Comparison of ENCODE assay signal across 8 cellular contexts in the genomic region with DNA sequence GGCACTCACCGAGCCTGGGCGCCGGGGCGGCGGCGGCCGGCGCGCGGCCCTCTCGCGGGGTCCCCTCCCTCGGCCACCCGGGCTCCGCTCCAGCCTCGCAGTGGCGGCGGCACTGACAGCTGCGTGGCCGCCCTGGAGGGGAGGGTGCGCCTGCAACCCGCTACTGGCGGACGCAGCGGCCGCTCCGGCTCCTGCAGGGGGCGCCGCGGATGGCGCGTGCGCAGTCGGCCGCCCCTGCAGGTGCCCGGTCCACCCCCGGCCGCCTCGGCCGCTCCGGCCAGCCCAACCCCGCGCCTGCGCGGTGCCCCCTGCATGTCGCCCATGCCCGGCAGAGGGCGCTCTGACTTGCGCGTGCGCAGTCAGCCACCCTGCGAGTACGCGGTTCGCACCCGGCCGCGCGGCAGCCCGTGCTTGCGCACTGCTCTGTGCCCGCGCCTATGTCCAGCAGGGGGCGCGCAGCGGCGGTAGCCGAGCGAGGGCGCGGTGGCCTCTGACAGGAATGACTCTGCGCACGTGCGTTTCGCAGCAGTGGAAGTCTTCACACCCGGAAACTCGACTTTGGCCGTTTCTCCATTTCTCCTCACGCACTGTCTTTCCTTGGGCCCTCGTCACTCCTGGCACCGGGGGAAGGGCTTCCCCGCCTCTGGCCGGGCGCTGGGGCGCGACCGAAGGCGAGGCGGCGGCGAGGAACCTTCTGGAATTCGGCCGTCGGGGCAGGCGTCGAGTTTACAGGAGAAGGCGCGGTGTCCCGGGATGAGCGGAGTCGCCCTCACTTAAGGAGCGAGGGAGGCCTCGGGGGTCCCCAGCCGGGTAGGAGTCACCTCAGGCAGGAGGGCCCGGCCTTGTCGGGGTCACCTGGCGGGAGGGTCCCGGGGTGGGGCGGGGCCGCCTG. TPM values are rescaled to one million over a fixed set of nuclear protein-coding genes. Genes with fewer than 3 reads are reported as not detected.
DNase-seq lines count a peak whose midpoint lies in the region; ATAC-seq and TF ChIP-seq lines count a peak whose summit lies in the region.

A gene (minus strand): TSS at position 165 of the 892 bp plus-strand sequence. CDS start 14,262 bp downstream, outside the sequence.

- H3K9me3 ChIP-seq in mammary epithelial cell (replicated peaks; ENCODE audit: insufficient read depth, low read length) (peaks cover 2% of the 10 kb centered on the region), smooth muscle cell (replicated peaks; ENCODE audit: low read depth) (no peaks in the 10 kb centered on the region)

- H4K20me1 ChIP-seq in mammary epithelial cell (ENCODE audit: insufficient read depth, low read length) (no peaks in the 10 kb centered on the region), smooth muscle cell (ENCODE audit: low read depth) (no peaks in the 10 kb centered on the region)

- peak within 1 kb of the TSS; percentile 83 for H2AFZ ChIP-seq in mammary epithelial cell (ENCODE audit: low read depth, low read length)
- H2AFZ ChIP-seq in smooth muscle cell (ENCODE audit: low read depth): peak within 1 kb of the TSS; percentile 74

- H3K4me2 ChIP-seq in mammary epithelial cell (ENCODE audit: insufficient read depth, low read depth, low read length) (peak within 1 kb of the TSS; percentile 92), smooth muscle cell (peak within 1 kb of the TSS; percentile 96)

- H3K9ac ChIP-seq in mammary epithelial cell (ENCODE audit: insufficient read depth, low read length) (no peak within 1 kb of the TSS), smooth muscle cell (ENCODE audit: low read depth) (no peak within 1 kb of the TSS)

- H3K27me3 ChIP-seq in mammary epithelial cell (ENCODE audit: insufficient read depth, low read length) (peaks cover 3% of the 10 kb centered on the region), smooth muscle cell (ENCODE audit: low read depth) (peaks cover 39% of the 10 kb centered on the region)

- ATAC-seq in GM18868 (IDR thresholded peaks at IDR 0.05; ENCODE audit: unreplicated experiment) (peak; percentile 85), HG03103 (IDR thresholded peaks at IDR 0.05; ENCODE audit: low read depth, unreplicated experiment) (peak; percentile 66)

- in situ Hi-C loops in mammary epithelial cell (cut with MboI; ENCODE audit: low sequenced_read_pairs in 2 of 2): no loop called here

- H3K79me2 ChIP-seq in mammary epithelial cell (ENCODE audit: insufficient read depth, low read length) (no peaks in the 10 kb centered on the region), smooth muscle cell (ENCODE audit: low read depth) (no peaks in the 10 kb centered on the region)

- H3K36me3 ChIP-seq in mammary epithelial cell (ENCODE audit: insufficient read depth, low read length) (no peaks in the 10 kb centered on the region), smooth muscle cell (ENCODE audit: low read depth) (no peaks in the 10 kb centered on the region)

- TF ChIP-seq CTCF in AG04449 (IDR thresholded peaks at IDR 0.05; ENCODE audit: insufficient read depth, low read length, missing control alignments) (peak; percentile 96), VCaP (conservative IDR thresholded peaks at IDR 0.05) (peak; percentile 98), mammary epithelial cell (conservative IDR thresholded peaks at IDR 0.05 in 1 of 2, IDR thresholded peaks at IDR 0.05 in 1 of 2; ENCODE audit: extremely low read depth in 1 of 2, insufficient read depth in 1 of 2, low read depth in 1 of 2, low read length in 2 of 2) (peak; percentile 87 to 94), smooth muscle cell (IDR thresholded peaks at IDR 0.05; ENCODE audit: borderline replicate concordance, insufficient read depth, poor library complexity, severe bottlenecking) (peak; percentile 99)

- dilution Hi-C loops in mammary epithelial cell (cut with HindIII; ENCODE audit: low sequenced_read_pairs): no loop called here

- BruUV-seq in mammary epithelial cell (replicated peaks; lab: Mats Ljungman, UMichigan): no TSS peak

- peak; percentile 41 for DNase-seq in AG04449 (ENCODE audit: low read depth, low spot score)
- DNase-seq in NCI-H2171 (lab: John Stamatoyannopoulos, UW): peak; percentile 86
- peak; percentile 89 for DNase-seq in mammary epithelial cell
- peak; percentile 100 for DNase-seq in iPS-NIHi11 (ENCODE audit: low spot score)
- DNase-seq in smooth muscle cell (lab: John Stamatoyannopoulos, UW; ENCODE audit: unreplicated experiment): peak; percentile 80

- intact Hi-C loops in mammary epithelial cell (cut with micrococcal nuclease): loop anchor here (1.0 to 2.0 kb wide), 4 partner anchors 46 to 146 kb away; a partner anchor contains a TSS

- H3K4me1 ChIP-seq in mammary epithelial cell (ENCODE audit: insufficient read depth, low read length) (peaks cover 10% of the 10 kb centered on the region), smooth muscle cell (ENCODE audit: low read depth) (peaks cover 7% of the 10 kb centered on the region)

- CTCF ChIA-PET in AG04449 (lab: Yijun Ruan, JAX): interaction anchor here (0.6 to 1.4 kb wide), 38 partner anchors 9 to 195 kb away, joined by 3 to 14 read pairs (median 4); a partner anchor contains a TSS
- CTCF ChIA-PET in mammary epithelial cell (lab: Charles Lee; ENCODE audit: low non-redundant PET): interaction anchor here (0.8 kb wide), 1 partner anchor 45 kb away, joined by 3 read pairs; no protein-coding TSS in a partner anchor

- POLR2A ChIA-PET in AG04449 (lab: Yijun Ruan, JAX): interaction anchor here (0.6 kb wide), 1 partner anchor 134 kb away, joined by 3 read pairs; a partner anchor contains a TSS

- WGBS in mammary epithelial cell (ENCODE audit: low coverage, missing lambda C conversion rate): 23% methylated on average over 23 of the region's 110 CpGs
- WGBS in smooth muscle cell (ENCODE audit: low lambda C conversion rate): 19% methylated on average over 65 of the region's 110 CpGs

- H3K27ac ChIP-seq in VCaP: peak within 1 kb of the TSS; percentile 80
- H3K27ac ChIP-seq in mammary epithelial cell (ENCODE audit: insufficient read depth, low read depth, low read length): no peak within 1 kb of the TSS
- H3K27ac ChIP-seq in smooth muscle cell (ENCODE audit: low read depth): no peak within 1 kb of the TSS

- H3K4me3 ChIP-seq in AG04449 (ENCODE audit: low read depth, low read length) (peak within 1 kb of the TSS; percentile 56), mammary epithelial cell (replicated peaks in 1 of 3; ENCODE audit: insufficient read depth in 1 of 3, low read depth in 2 of 3, low read length in 3 of 3) (peak within 1 kb of the TSS; percentile 29 to 58 (median 53)), smooth muscle cell (peak within 1 kb of the TSS; percentile 59)

- no peaks in the 10 kb centered on the region for H3F3A ChIP-seq in smooth muscle cell (ENCODE audit: low read depth)

RNA-seq across cellular contexts. Expression of the gene that starts here (rescaled TPM):
- total RNA-seq in mammary epithelial cell (1 to 10 TPM in 1 of 2 donors, under 1 TPM in 1; 0.85 to 4.0 TPM), smooth muscle cell (0.76 and 2.2 TPM in 2 replicates)
- polyA plus RNA-seq in mammary epithelial cell (0.40 TPM), smooth muscle cell (1.4 and 1.7 TPM in 2 replicates)
- polyA minus RNA-seq in mammary epithelial cell: not detected

Comparison
In these comparisons a context has a peak if more than half of its experiments do, and no peak if none do; other contexts are left out.
1. DNase-seq: peak in every context shown above with its lines; median percentile 100 in iPS-NIHi11; 89 in mammary epithelial cell; 86 in NCI-H2171; 80 in smooth muscle cell; 41 in AG04449.